Comparison of ENCODE assay signal across 11 cellular contexts in genomic region chr11:130383363-130384168, GRCh38. TPM values are rescaled to one million over a fixed set of nuclear protein-coding genes. Genes with fewer than 3 reads are reported as not detected.
DNase-seq lines count a peak whose midpoint lies in the region; ATAC-seq and TF ChIP-seq lines count a peak whose summit lies in the region.
"Had no signal": no experiment of that assay in that cellular context is flagged by ENCODE, and none has a peak within 500 bp of the region (broad histone marks: within the 10 kb centered on the region; RNA-seq: fewer than 3 reads in every experiment).

No MANE protein-coding gene starts in this region.

- peak overlapping the region; percentile 81 for H3K27ac Mint-ChIP-seq in osteocyte (ENCODE audit: unreplicated experiment)
- H3K27ac Mint-ChIP-seq: activated naive CD8-positive, alpha-beta T cell had no signal

- H3K36me3 Mint-ChIP-seq in osteocyte (ENCODE audit: unreplicated experiment), result no peaks in the 10 kb centered on the region
- H3K36me3 Mint-ChIP-seq: activated naive CD8-positive, alpha-beta T cell had no signal

- TF ChIP-seq CTCF in osteocyte (IDR thresholded peaks at IDR 0.05), result no peak
- no peak for TF ChIP-seq CTCF in gastroesophageal sphincter (IDR thresholded peaks at IDR 0.05)

- 66 to 69% methylated on average over 10 of the region's 10 CpGs for WGBS in ectodermal cell, 2 experiments
- 72% methylated on average over 3 to 8 of the region's 10 CpGs for WGBS in gastroesophageal sphincter (ENCODE audit: low coverage in 1 of 2), 2 donors

- TF ChIP-seq EP300 in gastroesophageal sphincter (IDR thresholded peaks at IDR 0.05), result no peak

- H3K4me1 ChIP-seq in ectodermal cell (ENCODE audit: control insufficient read depth, insufficient read depth, low read length), result no peaks in the 10 kb centered on the region
- no peaks in the 10 kb centered on the region for H3K4me1 ChIP-seq in gastroesophageal sphincter

- H3K4me3 Mint-ChIP-seq in osteocyte (ENCODE audit: unreplicated experiment), result no peak overlapping the region
- H3K4me3 Mint-ChIP-seq: activated naive CD8-positive, alpha-beta T cell had no signal

- H3K27ac ChIP-seq in ectodermal cell (ENCODE audit: insufficient read depth, low read depth, low read length, poor library complexity, severe bottlenecking), result peak overlapping the region; percentile 44
- peak overlapping the region in 2 of 4 donors; percentile 35 to 57 for H3K27ac ChIP-seq in gastroesophageal sphincter

- H3K27me3 Mint-ChIP-seq in osteocyte (ENCODE audit: unreplicated experiment), result peaks cover 19% of the 10 kb centered on the region
- H3K27me3 Mint-ChIP-seq: activated naive CD8-positive, alpha-beta T cell had no signal

- H3K4me1 Mint-ChIP-seq in osteocyte (ENCODE audit: unreplicated experiment), result peaks cover 32% of the 10 kb centered on the region

- H3K36me3 ChIP-seq in ectodermal cell (ENCODE audit: control insufficient read depth, insufficient read depth, low read length) (no peaks in the 10 kb centered on the region), gastroesophageal sphincter (no peaks in the 10 kb centered on the region)

- H3K27me3 ChIP-seq in ectodermal cell (ENCODE audit: control insufficient read depth, insufficient read depth, low read length, poor library complexity, severe bottlenecking) (no peaks in the 10 kb centered on the region), gastroesophageal sphincter (no peaks in the 10 kb centered on the region)

- DNase-seq in ELR (ENCODE audit: low read depth) (peak; percentile 81), KG1 (lab: John Stamatoyannopoulos, UW) (peak; percentile 29), osteocyte (ENCODE audit: extremely low spot score, unreplicated experiment) (no peak), SHP77 treated with DMSO at 0.1 percent for 48 hours (lab: John Stamatoyannopoulos, UW) (no peak)
- DNase-seq in stimulated activated CD8-positive, alpha-beta memory T cell treated with anti-CD3 and anti-CD28 coated beads, Interleukin-4, amount 100 ng/mL, for 48 hours, result no peak
- DNase-seq: NCI-H1436 treated with DMSO at 0.1 percent for 48 hours had no signal

- no peak for TF ChIP-seq POLR2A in gastroesophageal sphincter (IDR thresholded peaks at IDR 0.05)

- H3K9me3 Mint-ChIP-seq in osteocyte (ENCODE audit: unreplicated experiment), result no peaks in the 10 kb centered on the region

- H3K9me3 ChIP-seq in ectodermal cell (ENCODE audit: control insufficient read depth, low read length) (no peaks in the 10 kb centered on the region), gastroesophageal sphincter (no peaks in the 10 kb centered on the region)

- H3K4me3 ChIP-seq in ectodermal cell (ENCODE audit: insufficient read depth, low read depth, low read length), result no peak overlapping the region
- no peak overlapping the region for H3K4me3 ChIP-seq in gastroesophageal sphincter

- ATAC-seq in GM18870 (IDR thresholded peaks at IDR 0.05; ENCODE audit: unreplicated experiment) (no peak), gastroesophageal sphincter (no peak)

RNA-seq across cellular contexts. Expression of gene ADAMTS8, which starts 44.8 kb away (rescaled TPM):
- polyA plus RNA-seq in ectodermal cell (2013, experiment 1 of 4), result 0.44 TPM
- polyA plus RNA-seq in ectodermal cell (2013, experiment 2 of 4), result 0.50 TPM
- 0.53 TPM for polyA plus RNA-seq in ectodermal cell (2013, experiment 3 of 4)
- 0.65 TPM for polyA plus RNA-seq in ectodermal cell (2013, experiment 4 of 4)
- 0.19 and 0.31 TPM in 2 replicates for total RNA-seq in osteocyte
- 10 to 100 TPM in 3 of 4 donors, 1 to 10 TPM in 1; 10.0 to 45.6 (median 34.0) TPM for total RNA-seq in gastroesophageal sphincter
- total RNA-seq: T-helper 1 cell treated with Interleukin-12 subunit alpha and Interleukin-12 subunit beta and Interleukin-4 antibody, amounts not matched to agents 30 ng/mL and 1 ng/mL, for 36 hours had no signal

Comparison
In these comparisons a context has a peak if more than half of its experiments do, and no peak if none do; other contexts are left out.
1. DNase-seq: peak in ELR (single experiment) and KG1 (single experiment); none in osteocyte (single experiment), stimulated activated CD8-positive, alpha-beta memory T cell treated with anti-CD3 and anti-CD28 coated beads, Interleukin-4, amount 100 ng/mL, for 48 hours (single experiment) and SHP77 treated with DMSO at 0.1 percent for 48 hours (single experiment).